ENCODE assay signal across 24 cellular contexts in the genomic region with DNA sequence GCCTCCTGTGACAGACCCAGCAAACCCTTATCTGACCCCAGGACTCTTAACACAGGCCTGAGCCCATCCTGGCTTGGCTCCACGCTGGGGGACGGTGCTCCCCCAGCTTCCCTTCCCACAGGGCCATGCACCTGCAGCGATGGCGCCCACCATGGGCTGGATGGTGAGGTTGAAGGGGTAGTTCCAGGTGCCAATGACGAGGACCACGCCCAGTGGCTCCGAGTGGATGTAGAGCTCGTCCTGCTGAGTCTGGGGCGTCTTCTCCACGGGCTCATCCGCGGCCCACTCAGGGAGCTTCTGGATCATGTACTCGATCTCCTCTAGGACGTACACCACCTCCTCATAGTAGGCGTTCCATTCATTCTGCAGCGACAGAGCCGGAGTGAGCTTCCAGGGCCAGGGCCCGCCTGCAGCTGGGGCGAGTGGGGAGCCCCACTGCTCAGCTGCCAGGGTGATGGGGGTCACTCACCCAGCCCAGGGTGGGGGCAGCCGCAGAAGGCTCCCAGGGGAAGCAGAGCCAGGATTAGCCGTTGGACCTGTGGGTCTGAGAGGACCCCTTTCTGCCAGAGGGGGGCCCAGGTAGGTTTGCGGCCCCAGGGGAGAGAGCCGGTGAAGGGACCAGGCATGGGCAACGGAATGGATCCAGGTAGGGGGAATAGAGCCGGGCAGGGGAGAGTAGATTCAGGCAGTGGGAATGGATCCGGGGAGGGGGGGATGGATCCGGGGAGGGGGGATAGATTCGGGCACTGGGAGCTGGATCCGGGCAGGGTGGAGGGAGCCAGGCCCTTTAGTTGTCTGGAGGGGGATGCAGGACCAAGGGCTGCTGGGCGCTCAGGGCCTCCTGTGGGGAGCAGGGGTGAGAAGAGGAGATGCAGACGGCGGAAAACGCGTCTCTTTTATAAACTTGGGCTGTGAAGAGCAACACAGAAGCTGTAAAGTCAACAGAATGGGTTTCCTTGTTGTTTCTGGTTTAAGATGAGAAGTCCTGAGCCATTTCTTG. TPM values are rescaled to one million over a fixed set of nuclear protein-coding genes. Genes with fewer than 3 reads are reported as not detected.
A peak's percentile ranks its signal among the peaks of the same experiment; 100 is the strongest.
DNase-seq lines count a peak whose midpoint lies in the region; ATAC-seq and TF ChIP-seq lines count a peak whose summit lies in the region.
"Had no signal": no experiment of that assay in that cellular context is flagged by ENCODE, and none has a peak within 500 bp of the region (broad histone marks: within the 10 kb centered on the region; RNA-seq: fewer than 3 reads in every experiment).

No MANE protein-coding gene starts in this region.

- peak overlapping the region; percentile 26 for H3K4me3 Mint-ChIP-seq in activated CD4-positive, alpha-beta T cell treated with anti-CD3 and anti-CD28 coated beads, Interleukin-2, amount 10 ng/mL, durations not matched to agents 24 days and 14 days
- H3K4me3 Mint-ChIP-seq in T-helper 17 cell, result peak overlapping the region; percentile 88
- peak overlapping the region; percentile 47 for H3K4me3 Mint-ChIP-seq in mesothelial cell of epicardium
- H3K4me3 Mint-ChIP-seq in stimulated activated effector memory CD8-positive, alpha-beta T cell treated with anti-CD3 and anti-CD28 coated beads, Interleukin-12 subunit alpha, Interleukin-12 subunit beta, amount 100 ng/mL, for 72 hours, result peak overlapping the region; percentile 71

- H3K9me3 ChIP-seq in T-helper 17 cell (ENCODE audit: control insufficient read depth, low read length, poor library complexity, severe bottlenecking), result no peaks in the 10 kb centered on the region
- H3K9me3 ChIP-seq: ascending aorta had no signal

- no peaks in the 10 kb centered on the region for H3K36me3 Mint-ChIP-seq in activated CD4-positive, alpha-beta T cell treated with anti-CD3 and anti-CD28 coated beads, Interleukin-2, amount 10 ng/mL, durations not matched to agents 24 days and 14 days (ENCODE audit: low read depth)
- no peaks in the 10 kb centered on the region for H3K36me3 Mint-ChIP-seq in T-helper 17 cell (ENCODE audit: low read depth)
- H3K36me3 Mint-ChIP-seq in mesothelial cell of epicardium, result no peaks in the 10 kb centered on the region
- H3K36me3 Mint-ChIP-seq in stimulated activated effector memory CD8-positive, alpha-beta T cell treated with anti-CD3 and anti-CD28 coated beads, Interleukin-12 subunit alpha, Interleukin-12 subunit beta, amount 100 ng/mL, for 72 hours, result no peaks in the 10 kb centered on the region

- DNase-seq in activated CD4-positive, alpha-beta T cell treated with anti-CD3 and anti-CD28 coated beads, Interleukin-2, amount 10 ng/mL, durations not matched to agents 24 days and 14 days, result no peak
- no peak for DNase-seq in activated CD4-positive, alpha-beta T cell treated with anti-CD3 and anti-CD28 coated beads for 48 hours
- DNase-seq in T-helper 17 cell (no peak), mesothelial cell of epicardium (ENCODE audit: low spot score in 2 of 2, unreplicated experiment in 2 of 2) (no peak), medulla oblongata (ENCODE audit: extremely low spot score) (no peak), CD1c-positive myeloid dendritic cell (ENCODE audit: extremely low spot score) (no peak), GM19240 (ENCODE audit: insufficient read length, low spot score) (no peak)
- DNase-seq in stimulated activated effector memory CD8-positive, alpha-beta T cell treated with anti-CD3 and anti-CD28 coated beads, Interleukin-12 subunit alpha, Interleukin-12 subunit beta, amount 100 ng/mL, for 72 hours (ENCODE audit: low spot score in 2 of 2), result no peak
- DNase-seq: activated CD4-positive, alpha-beta T cell treated with anti-CD3 and anti-CD28 coated beads for 4 hours; activated gamma-delta T cell treated with Interleukin-2 at 50 U/mL for 16 hours; cerebellar nuclear complex; effector CD4-positive, alpha-beta T cell; hypothalamus; IMR-90; islet precursor cell; NCI-H1417; NCI-H524 treated with DMSO at 0.1 percent for 48 hours; stimulated activated CD4-positive, alpha-beta T cell treated with anti-CD3 and anti-CD28 coated beads, Interleukin-2, amount 100 ng/mL, for 48 hours; SW 1271; trophoblast cell had no signal

- no peaks in the 10 kb centered on the region for H3K9me3 Mint-ChIP-seq in activated CD4-positive, alpha-beta T cell treated with anti-CD3 and anti-CD28 coated beads, Interleukin-2, amount 10 ng/mL, durations not matched to agents 24 days and 14 days
- H3K9me3 Mint-ChIP-seq in mesothelial cell of epicardium, result no peaks in the 10 kb centered on the region
- H3K9me3 Mint-ChIP-seq in stimulated activated effector memory CD8-positive, alpha-beta T cell treated with anti-CD3 and anti-CD28 coated beads, Interleukin-12 subunit alpha, Interleukin-12 subunit beta, amount 100 ng/mL, for 72 hours, result no peaks in the 10 kb centered on the region

- ATAC-seq in T-helper 17 cell, result no peak
- ATAC-seq in stimulated activated effector memory CD8-positive, alpha-beta T cell treated with anti-CD3 and anti-CD28 coated beads, Interleukin-12 subunit alpha, Interleukin-12 subunit beta, amount 100 ng/mL, for 72 hours, result no peak
- ATAC-seq: esophagus mucosa had no signal

- H3K27me3 Mint-ChIP-seq in activated CD4-positive, alpha-beta T cell treated with anti-CD3 and anti-CD28 coated beads, Interleukin-2, amount 10 ng/mL, durations not matched to agents 24 days and 14 days, result no peaks in the 10 kb centered on the region
- peaks cover 8% of the 10 kb centered on the region for H3K27me3 Mint-ChIP-seq in T-helper 17 cell
- H3K27me3 Mint-ChIP-seq in mesothelial cell of epicardium (ENCODE audit: low read depth), result no peaks in the 10 kb centered on the region

- H3K27ac Mint-ChIP-seq in activated CD4-positive, alpha-beta T cell treated with anti-CD3 and anti-CD28 coated beads, Interleukin-2, amount 10 ng/mL, durations not matched to agents 24 days and 14 days, result no peak overlapping the region
- no peak overlapping the region for H3K27ac Mint-ChIP-seq in T-helper 17 cell
- H3K27ac Mint-ChIP-seq in mesothelial cell of epicardium, result no peak overlapping the region
- no peak overlapping the region for H3K27ac Mint-ChIP-seq in stimulated activated effector memory CD8-positive, alpha-beta T cell treated with anti-CD3 and anti-CD28 coated beads, Interleukin-12 subunit alpha, Interleukin-12 subunit beta, amount 100 ng/mL, for 72 hours

- TF ChIP-seq CTCF in mesothelial cell of epicardium (IDR thresholded peaks at IDR 0.05; ENCODE audit: unreplicated experiment), result no peak

- intact Hi-C loops in activated CD4-positive, alpha-beta T cell treated with anti-CD3 and anti-CD28 coated beads, Interleukin-2, amount 10 ng/mL, durations not matched to agents 24 days and 14 days (cut with micrococcal nuclease), result no loop called here

- peaks cover 3% of the 10 kb centered on the region for H3K4me1 Mint-ChIP-seq in activated CD4-positive, alpha-beta T cell treated with anti-CD3 and anti-CD28 coated beads, Interleukin-2, amount 10 ng/mL, durations not matched to agents 24 days and 14 days
- peaks cover 8% of the 10 kb centered on the region for H3K4me1 Mint-ChIP-seq in T-helper 17 cell
- peaks cover 2% of the 10 kb centered on the region for H3K4me1 Mint-ChIP-seq in mesothelial cell of epicardium
- peaks cover 8% of the 10 kb centered on the region for H3K4me1 Mint-ChIP-seq in stimulated activated effector memory CD8-positive, alpha-beta T cell treated with anti-CD3 and anti-CD28 coated beads, Interleukin-12 subunit alpha, Interleukin-12 subunit beta, amount 100 ng/mL, for 72 hours

RNA-seq across cellular contexts. Expression of gene ALDH3A1, which starts 4.7 kb away (rescaled TPM):
- total RNA-seq in activated CD4-positive, alpha-beta T cell treated with anti-CD3 and anti-CD28 coated beads, Interleukin-2, amount 10 ng/mL, durations not matched to agents 24 days and 14 days, result not detected in 2 replicates
- total RNA-seq in T-helper 17 cell, result not detected
- 0.55 to 1.1 TPM (median 0.69 TPM) in 3 replicates for total RNA-seq in mesothelial cell of epicardium
- total RNA-seq: IMR-90, M059J had no signal

RNA-seq across cellular contexts. Expression of gene SLC47A2, which starts 27.0 kb away (rescaled TPM):
- not detected in 2 replicates for total RNA-seq in activated CD4-positive, alpha-beta T cell treated with anti-CD3 and anti-CD28 coated beads, Interleukin-2, amount 10 ng/mL, durations not matched to agents 24 days and 14 days
- total RNA-seq in T-helper 17 cell (not detected), mesothelial cell of epicardium (not detected in 3 replicates)
- total RNA-seq: ascending aorta, IMR-90, M059J, smooth muscle cell had no signal

Comparison
In these comparisons a context has a peak if more than half of its experiments do, and no peak if none do; other contexts are left out.
1. H3K4me3 Mint-ChIP-seq: peak in every context shown above with its lines; median percentile 88 in T-helper 17 cell; 71 in stimulated activated effector memory CD8-positive, alpha-beta T cell treated with anti-CD3 and anti-CD28 coated beads, Interleukin-12 subunit alpha, Interleukin-12 subunit beta, amount 100 ng/mL, for 72 hours; 47 in mesothelial cell of epicardium; 26 in activated CD4-positive, alpha-beta T cell treated with anti-CD3 and anti-CD28 coated beads, Interleukin-2, amount 10 ng/mL, durations not matched to agents 24 days and 14 days.